Comparison of ENCODE assay signal across 8 cellular contexts in the genomic region with DNA sequence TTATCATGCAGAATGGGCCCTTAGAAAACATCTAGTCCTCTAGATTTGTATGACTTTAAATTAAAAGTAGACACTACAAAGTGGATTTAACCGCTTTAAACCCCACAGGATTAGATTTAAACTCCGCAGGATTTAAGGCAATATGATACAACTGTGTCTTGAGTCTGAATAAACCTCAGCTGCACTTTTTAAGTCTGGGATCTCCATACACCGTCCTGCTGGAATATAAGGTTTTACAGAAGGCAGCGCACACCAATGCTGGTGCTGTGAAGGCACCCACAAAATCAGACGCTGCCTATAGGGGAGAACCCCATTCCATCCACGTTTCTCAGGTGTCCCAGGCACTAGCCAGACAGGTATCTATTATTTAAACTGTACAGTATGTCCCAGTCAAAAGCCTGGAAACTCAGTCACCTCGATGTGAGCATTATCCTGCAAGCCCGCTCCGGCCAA. TPM values are rescaled to one million over a fixed set of nuclear protein-coding genes. Genes with fewer than 3 reads are reported as not detected.
A peak's percentile ranks its signal among the peaks of the same experiment; 100 is the strongest.
DNase-seq lines count a peak whose midpoint lies in the region; ATAC-seq, FAIRE-seq and TF ChIP-seq lines count a peak whose summit lies in the region.

No MANE protein-coding gene starts in this region.

- H3K4me3 ChIP-seq in kidney (ENCODE audit: low read length in 2 of 2) = peak overlapping the region; percentile 84 to 86
- peak overlapping the region; percentile 88 for H3K4me3 ChIP-seq in suprapubic skin

- DNase-seq in activated naive CD4-positive, alpha-beta T cell treated with anti-CD3 and anti-CD28 coated beads, Interleukin-2, amount 10 ng/mL, durations not matched to agents 7 days and 5 days = no peak
- no peak for DNase-seq in activated naive CD4-positive, alpha-beta T cell treated with Interleukin-2 at 50 U/mL for 16 hours
- DNase-seq in amniotic epithelial cell (ENCODE audit: low read depth) (peak; percentile 9), kidney (no peak), suprapubic skin (ENCODE audit: low spot score in 2 of 2) (no peak), iPS-NIHi11 (ENCODE audit: low spot score) (no peak), NCI-H2029 (lab: John Stamatoyannopoulos, UW) (no peak)

- H3K36me3 ChIP-seq in kidney (ENCODE audit: control insufficient read depth in 1 of 2, insufficient read depth in 2 of 2, low read length in 2 of 2) (no peaks in the 10 kb centered on the region), suprapubic skin (no peaks in the 10 kb centered on the region)

- TF ChIP-seq EP300 in suprapubic skin (IDR thresholded peaks at IDR 0.05) = no peak

- H3K36me3 Mint-ChIP-seq in activated naive CD4-positive, alpha-beta T cell treated with anti-CD3 and anti-CD28 coated beads, Interleukin-2, amount 10 ng/mL, durations not matched to agents 7 days and 5 days = peaks cover 1% of the 10 kb centered on the region

- H3K27ac Mint-ChIP-seq in activated naive CD4-positive, alpha-beta T cell treated with anti-CD3 and anti-CD28 coated beads, Interleukin-2, amount 10 ng/mL, durations not matched to agents 7 days and 5 days = peak overlapping the region; percentile 62

- 15% methylated on average over 9 of the region's 9 CpGs for WGBS in suprapubic skin

- CTCF ChIA-PET in activated naive CD4-positive, alpha-beta T cell treated with anti-CD3 and anti-CD28 coated beads, Interleukin-2, amount 10 ng/mL, durations not matched to agents 7 days and 5 days (lab: Charles Lee) = no interaction called here

- intact Hi-C loops in kidney (cut with DNase I) = no loop called here

- TF ChIP-seq CTCF in kidney (IDR thresholded peaks at IDR 0.05; ENCODE audit: borderline replicate concordance, extremely low read depth, insufficient read depth) = no peak
- TF ChIP-seq CTCF in suprapubic skin (IDR thresholded peaks at IDR 0.05) = no peak

- ATAC-seq in HG02798 (IDR thresholded peaks at IDR 0.05; ENCODE audit: poor library complexity, unreplicated experiment) = no peak

- no peaks in the 10 kb centered on the region for H3K27me3 ChIP-seq in suprapubic skin

- no peak for TF ChIP-seq POLR2A in suprapubic skin (IDR thresholded peaks at IDR 0.05)

- H3K9me3 ChIP-seq in kidney (ENCODE audit: control insufficient read depth in 1 of 2, low read length in 2 of 2) (no peaks in the 10 kb centered on the region), suprapubic skin (no peaks in the 10 kb centered on the region)

- peak overlapping the region; percentile 53 to 75 for H3K9ac ChIP-seq in kidney (ENCODE audit: low read length in 2 of 2)

- H3K27me3 Mint-ChIP-seq in activated naive CD4-positive, alpha-beta T cell treated with anti-CD3 and anti-CD28 coated beads, Interleukin-2, amount 10 ng/mL, durations not matched to agents 7 days and 5 days = peaks cover 22% of the 10 kb centered on the region

- FAIRE-seq in kidney (lab: Jason Lieb, UNC) = no peak

- H3K4me1 Mint-ChIP-seq in activated naive CD4-positive, alpha-beta T cell treated with anti-CD3 and anti-CD28 coated beads, Interleukin-2, amount 10 ng/mL, durations not matched to agents 7 days and 5 days = peaks cover 31% of the 10 kb centered on the region

- H3K4me1 ChIP-seq in kidney (ENCODE audit: control insufficient read depth in 1 of 2, insufficient read depth in 1 of 2, low read depth in 1 of 2, low read length in 2 of 2) (peaks cover 2 to 3% of the 10 kb centered on the region in 2 donors), suprapubic skin (peaks cover 17% of the 10 kb centered on the region)

- H3K27ac ChIP-seq in kidney (ENCODE audit: low read depth in 2 of 2, low read length in 2 of 2) = peak overlapping the region in 1 of 2 donors; percentile 85
- H3K27ac ChIP-seq in suprapubic skin = peak overlapping the region; percentile 83

- no peaks in the 10 kb centered on the region for H3K9me3 Mint-ChIP-seq in activated naive CD4-positive, alpha-beta T cell treated with anti-CD3 and anti-CD28 coated beads, Interleukin-2, amount 10 ng/mL, durations not matched to agents 7 days and 5 days

- H3K4me3 Mint-ChIP-seq in activated naive CD4-positive, alpha-beta T cell treated with anti-CD3 and anti-CD28 coated beads, Interleukin-2, amount 10 ng/mL, durations not matched to agents 7 days and 5 days = peak overlapping the region; percentile 88

RNA-seq across cellular contexts. Expression of gene ANO10, which starts 0.8 kb away (rescaled TPM):
- total RNA-seq in kidney (45.7 TPM), suprapubic skin (10 to 100 TPM; 28.2 to 36.9 (median 31.6) TPM)
- 48.2 TPM for polyA plus RNA-seq in kidney (ENCODE audit: insufficient read depth, low read depth, low replicate concordance)
